ENCODE assay signal across 23 cellular contexts in the genomic region with DNA sequence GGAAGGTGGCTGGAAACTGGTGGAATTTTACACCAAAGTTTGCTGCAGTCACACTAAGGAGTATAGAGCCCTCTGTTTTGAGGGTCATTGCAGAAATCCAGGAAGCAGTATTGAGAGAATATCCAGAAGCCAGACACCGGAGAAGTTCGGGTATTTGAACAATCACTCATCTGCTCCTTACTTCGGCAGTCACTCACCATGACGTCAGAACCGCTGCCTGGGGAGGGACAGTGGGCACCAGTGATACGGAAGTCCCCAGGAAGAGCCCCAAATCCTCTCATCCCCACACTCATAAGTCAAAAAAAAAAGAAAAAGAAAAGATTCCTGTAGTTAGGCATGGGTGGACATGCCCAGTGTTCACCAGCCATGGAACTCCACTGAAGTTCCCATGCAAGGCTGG. TPM values are rescaled to one million over a fixed set of nuclear protein-coding genes. Genes with fewer than 3 reads are reported as not detected.
"Had no signal": no experiment of that assay in that cellular context is flagged by ENCODE, and none has a peak within 500 bp of the region (broad histone marks: within the 10 kb centered on the region; RNA-seq: fewer than 3 reads in every experiment).

No MANE protein-coding gene starts in this region.

- H3K4me3 Mint-ChIP-seq: activated CD4-positive, alpha-beta T cell treated with anti-CD3 and anti-CD28 coated beads, Interleukin-2, amount 10 ng/mL, durations not matched to agents 24 days and 14 days; activated CD8-positive, alpha-beta T cell treated with anti-CD3 and anti-CD28 coated beads for 36 hours; nephron progenitor cell; stimulated activated naive CD8-positive, alpha-beta T cell treated with anti-CD3 and anti-CD28 coated beads, Interleukin-15, amount 100 ng/mL, for 72 hours; T-cell had no signal

- H3K9me3 Mint-ChIP-seq: activated CD4-positive, alpha-beta T cell treated with anti-CD3 and anti-CD28 coated beads, Interleukin-2, amount 10 ng/mL, durations not matched to agents 24 days and 14 days; activated CD8-positive, alpha-beta T cell treated with anti-CD3 and anti-CD28 coated beads for 36 hours; activated naive CD4-positive, alpha-beta T cell treated with anti-CD3 and anti-CD28 coated beads, Interleukin-2, amount 50 U/mL, for 72 hours; activated T-cell treated with anti-CD3 and anti-CD28 coated beads, Interleukin-2, amount 50 U/mL, for 4 hours; nephron progenitor cell; stimulated activated naive CD8-positive, alpha-beta T cell treated with anti-CD3 and anti-CD28 coated beads, Interleukin-15, amount 100 ng/mL, for 72 hours; T-cell had no signal

- H3K27ac ChIP-seq: adrenal gland, breast epithelium had no signal

- DNase-seq: activated CD4-positive, alpha-beta T cell treated with anti-CD3 and anti-CD28 coated beads, Interleukin-2, amount 10 ng/mL, durations not matched to agents 24 days and 14 days; activated CD8-positive, alpha-beta T cell treated with anti-CD3 and anti-CD28 coated beads for 36 hours; activated effector memory CD4-positive, alpha-beta T cell treated with anti-CD3 and anti-CD28 coated beads, Interleukin-2, amount 50 U/mL, for 16 hours; activated T-cell treated with anti-CD3 and anti-CD28 coated beads, Interleukin-2, amount 50 U/mL, for 4 hours; adrenal gland; cerebellar nuclear complex; dermis blood vessel endothelial cell; effector memory CD4-positive, alpha-beta T cell; foreskin fibroblast; left cardiac atrium; mesendoderm; nephron progenitor cell; occipital lobe; stimulated activated naive CD8-positive, alpha-beta T cell treated with anti-CD3 and anti-CD28 coated beads, Interleukin-15, amount 100 ng/mL, for 72 hours; T-cell; T-helper 9 cell; trophoblast cell had no signal

- H3K27me3 ChIP-seq: adrenal gland, breast epithelium had no signal

- H3K27me3 Mint-ChIP-seq: activated CD4-positive, alpha-beta T cell treated with anti-CD3 and anti-CD28 coated beads, Interleukin-2, amount 10 ng/mL, durations not matched to agents 24 days and 14 days; activated CD8-positive, alpha-beta T cell treated with anti-CD3 and anti-CD28 coated beads for 36 hours; progenitor cell of endocrine pancreas; stimulated activated naive CD8-positive, alpha-beta T cell treated with anti-CD3 and anti-CD28 coated beads, Interleukin-15, amount 100 ng/mL, for 72 hours; T-cell had no signal

- H3K36me3 ChIP-seq: breast epithelium had no signal

- H3K4me1 ChIP-seq: breast epithelium had no signal

- H3K4me3 ChIP-seq: adrenal gland, breast epithelium had no signal

- H3K9me3 ChIP-seq: adrenal gland, breast epithelium had no signal

- H3K27ac Mint-ChIP-seq: activated CD4-positive, alpha-beta T cell treated with anti-CD3 and anti-CD28 coated beads, Interleukin-2, amount 10 ng/mL, durations not matched to agents 24 days and 14 days; activated CD8-positive, alpha-beta T cell treated with anti-CD3 and anti-CD28 coated beads for 36 hours; progenitor cell of endocrine pancreas had no signal

- FAIRE-seq: astrocyte, islet of Langerhans had no signal

- ATAC-seq: activated CD8-positive, alpha-beta T cell treated with anti-CD3 and anti-CD28 coated beads for 36 hours; activated naive CD4-positive, alpha-beta T cell treated with anti-CD3 and anti-CD28 coated beads, Interleukin-2, amount 50 U/mL, for 72 hours; activated T-cell treated with anti-CD3 and anti-CD28 coated beads, Interleukin-2, amount 50 U/mL, for 4 hours; left cardiac atrium; stimulated activated naive CD8-positive, alpha-beta T cell treated with anti-CD3 and anti-CD28 coated beads, Interleukin-15, amount 100 ng/mL, for 72 hours; T-cell had no signal

RNA-seq across cellular contexts. Expression of a gene that starts 4.0 kb away (rescaled TPM):
- total RNA-seq: skeletal muscle tissue had no signal
